In the genomic region with DNA sequence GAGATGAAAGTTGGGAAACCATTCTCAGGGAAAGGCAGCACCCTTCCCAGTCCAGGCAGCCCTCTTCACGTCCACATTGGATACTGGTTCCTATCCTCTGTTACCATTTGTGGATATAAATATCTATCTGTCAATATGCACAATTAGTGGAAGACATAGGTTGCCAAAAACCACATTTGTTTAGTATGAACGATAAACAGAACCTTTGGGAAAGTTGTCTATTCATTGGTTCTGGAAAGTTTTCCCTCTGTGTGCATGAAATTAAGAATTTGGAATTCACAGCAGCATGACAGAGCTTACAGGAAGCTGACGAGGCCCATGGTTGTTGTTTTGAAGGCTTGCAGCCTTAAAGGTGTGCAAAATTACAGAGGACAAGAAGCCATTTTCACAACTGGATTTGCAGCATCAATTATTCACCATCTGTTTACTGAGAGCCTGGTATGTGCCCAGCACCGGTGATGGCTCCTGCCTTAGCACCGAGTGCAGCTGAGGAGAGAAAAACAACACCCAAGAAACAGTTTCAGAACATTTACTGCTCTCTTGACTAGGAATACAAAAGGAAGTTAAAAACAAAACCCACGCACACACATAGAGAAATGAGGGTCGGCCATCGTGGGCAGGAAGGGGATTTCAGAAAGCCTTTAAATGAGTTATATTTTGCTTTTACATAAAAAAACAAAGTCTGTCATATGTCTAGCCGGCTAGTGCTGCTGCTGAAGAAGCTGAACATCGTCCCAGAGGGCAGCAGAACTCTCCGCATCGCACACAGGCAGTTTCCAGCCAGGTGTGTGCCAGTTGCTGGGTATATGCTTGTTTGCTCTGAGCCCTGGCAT, we compare ENCODE assay signal across 1 cellular context.
TF ChIP-seq lines count a peak whose summit lies in the region.

No MANE protein-coding gene starts in this region.

TF ChIP-seq in SK-N-SH treated with all-trans-retinoic acid at 6 μM for 48 hours, 23 proteins besides CTCF, POLR2A, EP300 and RAD21 (continued from another document):
- TF ChIP-seq, protein P1, sequence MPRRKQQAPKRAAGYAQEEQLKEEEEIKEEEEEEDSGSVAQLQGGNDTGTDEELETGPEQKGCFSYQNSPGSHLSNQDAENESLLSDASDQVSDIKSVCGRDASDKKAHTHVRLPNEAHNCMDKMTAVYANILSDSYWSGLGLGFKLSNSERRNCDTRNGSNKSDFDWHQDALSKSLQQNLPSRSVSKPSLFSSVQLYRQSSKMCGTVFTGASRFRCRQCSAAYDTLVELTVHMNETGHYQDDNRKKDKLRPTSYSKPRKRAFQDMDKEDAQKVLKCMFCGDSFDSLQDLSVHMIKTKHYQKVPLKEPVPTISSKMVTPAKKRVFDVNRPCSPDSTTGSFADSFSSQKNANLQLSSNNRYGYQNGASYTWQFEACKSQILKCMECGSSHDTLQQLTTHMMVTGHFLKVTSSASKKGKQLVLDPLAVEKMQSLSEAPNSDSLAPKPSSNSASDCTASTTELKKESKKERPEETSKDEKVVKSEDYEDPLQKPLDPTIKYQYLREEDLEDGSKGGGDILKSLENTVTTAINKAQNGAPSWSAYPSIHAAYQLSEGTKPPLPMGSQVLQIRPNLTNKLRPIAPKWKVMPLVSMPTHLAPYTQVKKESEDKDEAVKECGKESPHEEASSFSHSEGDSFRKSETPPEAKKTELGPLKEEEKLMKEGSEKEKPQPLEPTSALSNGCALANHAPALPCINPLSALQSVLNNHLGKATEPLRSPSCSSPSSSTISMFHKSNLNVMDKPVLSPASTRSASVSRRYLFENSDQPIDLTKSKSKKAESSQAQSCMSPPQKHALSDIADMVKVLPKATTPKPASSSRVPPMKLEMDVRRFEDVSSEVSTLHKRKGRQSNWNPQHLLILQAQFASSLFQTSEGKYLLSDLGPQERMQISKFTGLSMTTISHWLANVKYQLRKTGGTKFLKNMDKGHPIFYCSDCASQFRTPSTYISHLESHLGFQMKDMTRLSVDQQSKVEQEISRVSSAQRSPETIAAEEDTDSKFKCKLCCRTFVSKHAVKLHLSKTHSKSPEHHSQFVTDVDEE (CRISPR knock-in tag; IDR thresholded peaks at IDR 0.05), result no peak
- TF ChIP-seq, protein P2, sequence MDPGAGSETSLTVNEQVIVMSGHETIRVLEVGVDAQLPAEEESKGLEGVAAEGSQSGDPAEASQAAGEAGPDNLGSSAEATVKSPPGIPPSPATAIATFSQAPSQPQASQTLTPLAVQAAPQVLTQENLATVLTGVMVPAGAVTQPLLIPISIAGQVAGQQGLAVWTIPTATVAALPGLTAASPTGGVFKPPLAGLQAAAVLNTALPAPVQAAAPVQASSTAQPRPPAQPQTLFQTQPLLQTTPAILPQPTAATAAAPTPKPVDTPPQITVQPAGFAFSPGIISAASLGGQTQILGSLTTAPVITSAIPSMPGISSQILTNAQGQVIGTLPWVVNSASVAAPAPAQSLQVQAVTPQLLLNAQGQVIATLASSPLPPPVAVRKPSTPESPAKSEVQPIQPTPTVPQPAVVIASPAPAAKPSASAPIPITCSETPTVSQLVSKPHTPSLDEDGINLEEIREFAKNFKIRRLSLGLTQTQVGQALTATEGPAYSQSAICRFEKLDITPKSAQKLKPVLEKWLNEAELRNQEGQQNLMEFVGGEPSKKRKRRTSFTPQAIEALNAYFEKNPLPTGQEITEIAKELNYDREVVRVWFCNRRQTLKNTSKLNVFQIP (CRISPR knock-in tag; IDR thresholded peaks at IDR 0.05; ENCODE audit: borderline replicate concordance, low read depth), result no peak
- TF ChIP-seq, protein P3, sequence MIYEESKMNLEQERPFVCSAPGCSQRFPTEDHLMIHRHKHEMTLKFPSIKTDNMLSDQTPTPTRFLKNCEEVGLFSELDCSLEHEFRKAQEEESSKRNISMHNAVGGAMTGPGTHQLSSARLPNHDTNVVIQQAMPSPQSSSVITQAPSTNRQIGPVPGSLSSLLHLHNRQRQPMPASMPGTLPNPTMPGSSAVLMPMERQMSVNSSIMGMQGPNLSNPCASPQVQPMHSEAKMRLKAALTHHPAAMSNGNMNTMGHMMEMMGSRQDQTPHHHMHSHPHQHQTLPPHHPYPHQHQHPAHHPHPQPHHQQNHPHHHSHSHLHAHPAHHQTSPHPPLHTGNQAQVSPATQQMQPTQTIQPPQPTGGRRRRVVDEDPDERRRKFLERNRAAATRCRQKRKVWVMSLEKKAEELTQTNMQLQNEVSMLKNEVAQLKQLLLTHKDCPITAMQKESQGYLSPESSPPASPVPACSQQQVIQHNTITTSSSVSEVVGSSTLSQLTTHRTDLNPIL (CRISPR knock-in tag; IDR thresholded peaks at IDR 0.05; ENCODE audit: low read depth), result no peak
- TF ChIP-seq ESRRG (CRISPR knock-in tag; IDR thresholded peaks at IDR 0.05) (no peak), ZFP3 (CRISPR knock-in tag; IDR thresholded peaks at IDR 0.05) (no peak), BACH2 (CRISPR knock-in tag; IDR thresholded peaks at IDR 0.05; ENCODE audit: borderline replicate concordance) (no peak), ZNF8 (CRISPR knock-in tag; IDR thresholded peaks at IDR 0.05) (no peak), TOX (CRISPR knock-in tag; IDR thresholded peaks at IDR 0.05; ENCODE audit: borderline replicate concordance) (no peak), ZNF70 (CRISPR knock-in tag; IDR thresholded peaks at IDR 0.05) (no peak)
